In the genomic region with DNA sequence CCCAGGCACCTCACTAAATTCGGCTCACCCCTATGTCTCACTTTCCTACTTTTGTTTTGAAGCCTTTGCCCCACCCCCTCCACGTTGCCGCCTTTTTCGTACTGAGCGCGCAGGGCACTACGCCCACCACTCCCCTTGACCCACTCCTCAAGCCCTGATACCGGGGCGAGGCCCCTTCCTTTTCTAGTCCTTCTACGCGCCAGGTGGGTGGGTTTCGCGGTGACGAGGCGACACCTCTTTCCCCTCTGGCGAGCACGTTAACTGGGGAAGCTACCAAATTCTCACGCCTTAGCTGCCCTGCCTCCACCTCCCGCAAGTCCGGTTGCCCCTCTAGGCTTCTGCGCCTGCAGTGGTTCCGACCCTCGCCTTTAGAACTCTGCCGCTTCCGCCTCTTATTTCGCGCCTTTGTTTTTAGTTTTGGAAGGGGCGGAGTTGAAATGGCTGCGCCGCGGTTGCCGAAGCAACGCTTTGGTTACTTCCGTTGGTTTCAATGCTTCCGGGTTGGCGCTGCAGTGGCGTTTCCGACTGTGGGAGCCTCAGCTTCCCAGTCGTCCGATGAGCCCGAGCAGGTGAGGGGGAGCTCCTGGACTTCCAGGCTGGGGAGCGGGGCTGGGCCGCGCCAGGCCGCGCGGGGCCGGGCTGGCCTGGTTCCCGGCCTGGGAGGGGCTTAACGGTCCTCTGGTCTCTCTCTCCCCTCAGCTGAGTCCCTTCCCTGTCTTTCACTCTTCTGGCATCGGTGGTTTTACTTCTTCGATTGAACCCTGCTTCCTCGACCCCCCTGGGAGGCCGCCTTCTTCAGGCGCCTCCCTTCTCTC, we compare ENCODE assay signal across 8 cellular contexts. TPM values are rescaled to one million over a fixed set of nuclear protein-coding genes. Genes with fewer than 3 reads are reported as not detected.
DNase-seq lines count a peak whose midpoint lies in the region; ATAC-seq, FAIRE-seq and TF ChIP-seq lines count a peak whose summit lies in the region.

Gene SLC25A14 (plus strand): TSS at position 512 of the 815 bp plus-strand sequence. CDS start 360 bp downstream, outside the sequence.

- H3K4me3 Mint-ChIP-seq in immature natural killer cell: peak within 1 kb of the TSS; percentile 79 to 96 (median 93)

- H3K27ac Mint-ChIP-seq in immature natural killer cell: peak within 1 kb of the TSS; percentile 83 to 90 (median 87)

- DNase-seq in AG08396 (ENCODE audit: low spot score): peak; percentile 76
- peak; percentile 95 for DNase-seq in NCI-H2227 (lab: John Stamatoyannopoulos, UW; ENCODE audit: unreplicated experiment)
- DNase-seq in bronchial epithelial cell (ENCODE audit: low read depth): peak; percentile 65
- peak; percentile 72 to 77 (median 74) for DNase-seq in immature natural killer cell
- DNase-seq in stimulated activated CD4-positive, alpha-beta T cell treated with anti-CD3 and anti-CD28 coated beads, Interleukin-12 subunit alpha, Interleukin-12 subunit beta, amount 100 ng/mL, for 4 hours: peak; percentile 51

- H3K9me3 Mint-ChIP-seq in immature natural killer cell: no peaks in the 10 kb centered on the region

- H3K36me3 Mint-ChIP-seq in immature natural killer cell: no peaks in the 10 kb centered on the region

- H3K36me3 ChIP-seq in bronchial epithelial cell (ENCODE audit: control insufficient read depth, insufficient read depth, low read length): no peaks in the 10 kb centered on the region

- H3K4me3 ChIP-seq in WI38 (ENCODE audit: low read depth, low read length): peak within 1 kb of the TSS; percentile 72
- H3K4me3 ChIP-seq in bronchial epithelial cell (ENCODE audit: low read depth, low read length): peak within 1 kb of the TSS; percentile 64

- ATAC-seq in GM18907 (IDR thresholded peaks at IDR 0.05; ENCODE audit: unreplicated experiment) (peak; percentile 94), HG03135 (IDR thresholded peaks at IDR 0.05; ENCODE audit: unreplicated experiment) (peak; percentile 95)

- TF ChIP-seq CTCF in WI38 (IDR thresholded peaks at IDR 0.05; ENCODE audit: low read depth, low read length) (no peak), bronchial epithelial cell (IDR thresholded peaks at IDR 0.05; ENCODE audit: insufficient read depth, low read length, severe bottlenecking) (no peak)

- peaks cover 14 to 20% of the 10 kb centered on the region in 2 donors for H3K4me1 Mint-ChIP-seq in immature natural killer cell

- peaks cover 0 to 8% (median 3%) of the 10 kb centered on the region in 3 donors for H3K27me3 Mint-ChIP-seq in immature natural killer cell (ENCODE audit: low read depth in 3 of 3)

- H3K27me3 ChIP-seq in bronchial epithelial cell (ENCODE audit: control insufficient read depth, insufficient read depth, low read length): no peaks in the 10 kb centered on the region

- no peak for FAIRE-seq in bronchial epithelial cell (lab: Jason Lieb, UNC)

RNA-seq across cellular contexts. Expression of gene SLC25A14, which starts in this region (rescaled TPM):
- total RNA-seq in bronchial epithelial cell: 7.4 and 7.7 TPM in 2 replicates
- polyA plus RNA-seq in immature natural killer cell: 1 to 10 TPM; 6.6 to 8.8 (median 8.6) TPM

Comparison
In these comparisons a context has a peak if more than half of its experiments do, and no peak if none do; other contexts are left out.
1. Peak in every context shown above with its lines: DNase-seq, ATAC-seq and H3K4me3 ChIP-seq.